24 cellular contexts compared by ENCODE assay signal in genomic region chr18:54436501-54436900, GRCh38.
"Had no signal": no experiment of that assay in that cellular context is flagged by ENCODE, and none has a peak within 500 bp of the region (broad histone marks: within the 10 kb centered on the region; RNA-seq: fewer than 3 reads in every experiment).

No MANE protein-coding gene starts in this region.

- H3K36me3 ChIP-seq: stomach, suprapubic skin, thoracic aorta, thyroid gland, tibial artery, tibial nerve, transverse colon, upper lobe of left lung, upper lobe of right lung, uterus, vagina had no signal

- FAIRE-seq: urothelium cell line had no signal

- H3K9me3 ChIP-seq: stomach, suprapubic skin, thoracic aorta, thyroid gland, tibial artery, tibial nerve, transverse colon, upper lobe of left lung, upper lobe of right lung, uterus, vagina had no signal

- DNase-seq: stimulated activated CD4-positive, alpha-beta T cell treated with anti-CD3 and anti-CD28 coated beads, Interleukin-2, amount 100 ng/mL, for 24 hours; stimulated activated CD4-positive, alpha-beta T cell treated with anti-CD3 and anti-CD28 coated beads, Interleukin-2, amount 100 ng/mL, for 48 hours; stimulated activated CD4-positive, alpha-beta T cell treated with anti-CD3 and anti-CD28 coated beads, Interleukin-4, amount 100 ng/mL, for 1 hour; stimulated activated CD4-positive, alpha-beta T cell treated with anti-CD3 and anti-CD28 coated beads, Interleukin-4, amount 100 ng/mL, for 24 hours; stimulated activated CD4-positive, alpha-beta T cell treated with anti-CD3 and anti-CD28 coated beads, Interleukin-4, amount 100 ng/mL, for 4 hours; stimulated activated CD8-positive, alpha-beta memory T cell treated with anti-CD3 and anti-CD28 coated beads, Interleukin-4, amount 100 ng/mL, for 48 hours; stimulated activated naive B cell treated with anti-CD40 and anti-IgM and Interleukin-4, amounts not matched to agents 10 μg/mL and 1 μg/mL and 100 μg/mL, for 72 hours; stimulated activated naive CD4-positive, alpha-beta T cell; stimulated activated naive CD4-positive, alpha-beta T cell treated with Interleukin-2 at 50 U/mL for 16 hours; stimulated activated naive CD8-positive, alpha-beta T cell treated with anti-CD3 and anti-CD28 coated beads, Interleukin-15, amount 100 ng/mL, for 72 hours; stimulated activated naive CD8-positive, alpha-beta T cell treated with anti-CD3 and anti-CD28 coated beads, Interleukin-15, Interleukin-2, amounts not matched to agents 100 U/mL and 50 U/mL, for 24 hours; stomach; substantia nigra; thyroid gland; tibial artery; transverse colon; upper lobe of left lung; upper lobe of right lung; uterus had no signal

- H3K27ac ChIP-seq: stomach, suprapubic skin, thoracic aorta, thyroid gland, tibial artery, tibial nerve, transverse colon, upper lobe of left lung, upper lobe of right lung, uterus, vagina had no signal

- H3K4me3 ChIP-seq: stomach, suprapubic skin, thoracic aorta, thyroid gland, tibial artery, tibial nerve, transverse colon, upper lobe of left lung, upper lobe of right lung, uterus, vagina had no signal

- H3K27me3 ChIP-seq: thyroid gland, tibial nerve, transverse colon, upper lobe of left lung, upper lobe of right lung, uterus, vagina had no signal

- H3K4me1 ChIP-seq: stomach, suprapubic skin, thyroid gland, tibial artery, tibial nerve, upper lobe of left lung, upper lobe of right lung, uterus, vagina had no signal
